ENCODE assay signal across 21 cellular contexts in the genomic region with DNA sequence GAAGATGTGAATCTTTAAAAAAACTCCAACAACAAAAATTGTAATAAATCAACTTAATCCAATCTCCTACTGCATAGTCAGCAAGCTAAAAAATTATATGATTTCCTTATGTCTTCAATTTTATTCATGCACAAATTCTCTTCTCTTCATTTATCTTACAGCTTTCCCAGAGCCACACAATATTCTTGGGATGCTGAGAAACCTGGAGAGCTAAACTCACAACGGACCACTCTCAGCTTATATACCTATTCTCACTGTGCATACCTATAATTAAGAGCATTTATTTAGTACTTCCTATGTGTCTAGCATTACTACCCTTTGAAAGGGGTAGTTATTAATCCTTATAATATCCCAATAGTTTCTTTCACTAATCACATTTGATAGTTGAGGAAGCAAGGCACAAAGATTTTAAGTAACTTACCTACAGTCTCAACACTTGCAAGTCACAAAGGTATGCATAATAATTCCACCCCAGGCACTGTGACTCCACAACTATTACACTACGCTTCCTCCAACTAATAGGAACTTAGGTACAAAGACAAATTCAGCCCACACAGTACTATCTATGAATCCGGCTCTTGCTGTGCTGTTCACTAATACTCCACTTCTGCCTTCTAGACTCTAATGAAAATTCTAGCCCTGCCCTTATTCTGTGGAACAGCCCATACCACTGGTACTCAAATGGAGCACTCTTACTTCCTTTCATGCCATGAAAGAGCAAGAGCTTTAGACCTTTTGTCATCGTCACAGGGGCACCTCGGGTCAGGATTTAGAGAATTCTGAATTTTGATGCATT.
"Had no signal": no experiment of that assay in that cellular context is flagged by ENCODE, and none has a peak within 500 bp of the region (broad histone marks: within the 10 kb centered on the region; RNA-seq: fewer than 3 reads in every experiment).

No MANE protein-coding gene starts in this region.

- H3K27ac Mint-ChIP-seq: endodermal cell; naive thymus-derived CD4-positive, alpha-beta T cell; nephron progenitor cell; stimulated activated memory B cell treated with anti-CD40 and anti-IgM and Interleukin-4, amounts not matched to agents 10 μg/mL and 1 μg/mL and 100 μg/mL, for 72 hours; stimulated activated naive CD8-positive, alpha-beta T cell treated with anti-CD3 and anti-CD28 coated beads, Interleukin-15, amount 100 ng/mL, for 72 hours had no signal

- H3K27ac ChIP-seq: coronary artery, esophagus muscularis mucosa, gastrocnemius medialis, heart right ventricle, neutrophil, spleen, testis, tibial nerve had no signal

- DNase-seq: effector CD4-positive, alpha-beta T cell; endodermal cell; gastrocnemius medialis; heart right ventricle; hypothalamus; mammary epithelial cell; naive thymus-derived CD4-positive, alpha-beta T cell; nephron progenitor cell; spleen; stimulated activated CD4-positive, alpha-beta T cell treated with anti-CD3 and anti-CD28 coated beads, Interleukin-15, amount 100 ng/mL, for 24 hours; stimulated activated CD4-positive, alpha-beta T cell treated with anti-CD3 and anti-CD28 coated beads, Interleukin-1b, Interleukin-23, amount 100 ng/mL, for 48 hours; stimulated activated CD4-positive, alpha-beta T cell treated with anti-CD3 and anti-CD28 coated beads, Interleukin-4, amount 100 ng/mL, for 24 hours; stimulated activated naive CD8-positive, alpha-beta T cell treated with anti-CD3 and anti-CD28 coated beads, Interleukin-15, amount 100 ng/mL, for 72 hours; testis had no signal

- H3K36me3 Mint-ChIP-seq: naive thymus-derived CD4-positive, alpha-beta T cell; stimulated activated memory B cell treated with anti-CD40 and anti-IgM and Interleukin-4, amounts not matched to agents 10 μg/mL and 1 μg/mL and 100 μg/mL, for 72 hours had no signal

- H3K4me3 Mint-ChIP-seq: endodermal cell; naive thymus-derived CD4-positive, alpha-beta T cell; nephron progenitor cell; stimulated activated memory B cell treated with anti-CD40 and anti-IgM and Interleukin-4, amounts not matched to agents 10 μg/mL and 1 μg/mL and 100 μg/mL, for 72 hours; stimulated activated naive CD8-positive, alpha-beta T cell treated with anti-CD3 and anti-CD28 coated beads, Interleukin-15, amount 100 ng/mL, for 72 hours had no signal

- ATAC-seq: gastrocnemius medialis; heart right ventricle; left lobe of liver; naive thymus-derived CD4-positive, alpha-beta T cell; sciatic nerve; stimulated activated memory B cell treated with anti-CD40 and anti-IgM and Interleukin-4, amounts not matched to agents 10 μg/mL and 1 μg/mL and 100 μg/mL, for 72 hours; stimulated activated naive CD8-positive, alpha-beta T cell treated with anti-CD3 and anti-CD28 coated beads, Interleukin-15, amount 100 ng/mL, for 72 hours had no signal

- H3K36me3 ChIP-seq: esophagus muscularis mucosa, gastrocnemius medialis, heart right ventricle, neutrophil, spleen, tibial nerve had no signal

- H3K9me3 ChIP-seq: esophagus muscularis mucosa, gastrocnemius medialis, heart right ventricle, neutrophil, spleen, testis, tibial nerve had no signal

- H3K4me3 ChIP-seq: coronary artery, esophagus muscularis mucosa, gastrocnemius medialis, heart right ventricle, spleen, testis, tibial nerve had no signal

- H3K27me3 ChIP-seq: esophagus muscularis mucosa, gastrocnemius medialis, heart right ventricle, neutrophil, spleen, testis, tibial nerve had no signal

- H3K9me3 Mint-ChIP-seq: endodermal cell; nephron progenitor cell; stimulated activated memory B cell treated with anti-CD40 and anti-IgM and Interleukin-4, amounts not matched to agents 10 μg/mL and 1 μg/mL and 100 μg/mL, for 72 hours had no signal

- H3K27me3 Mint-ChIP-seq: stimulated activated memory B cell treated with anti-CD40 and anti-IgM and Interleukin-4, amounts not matched to agents 10 μg/mL and 1 μg/mL and 100 μg/mL, for 72 hours had no signal
